ENCODE assay signal across 23 cellular contexts in the genomic region with DNA sequence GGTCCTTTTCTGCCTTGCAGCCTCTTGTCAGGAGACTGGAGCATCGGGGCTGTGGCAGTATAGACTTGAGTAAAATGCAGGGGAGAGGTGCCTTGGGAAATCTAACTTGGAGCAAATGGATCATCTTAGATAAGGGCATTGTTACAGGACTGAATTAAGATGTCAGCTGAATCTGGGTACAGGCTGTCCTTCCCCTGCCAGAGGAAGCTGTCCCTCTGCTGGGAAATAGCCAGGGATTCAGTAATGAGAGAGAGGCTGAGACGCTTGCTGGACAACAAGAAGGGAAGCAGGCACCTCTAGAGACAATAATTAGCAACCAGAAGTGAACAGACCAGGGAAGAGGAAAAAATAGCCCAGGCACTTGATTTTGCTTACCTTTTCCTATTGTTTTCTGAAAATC. TPM values are rescaled to one million over a fixed set of nuclear protein-coding genes. Genes with fewer than 3 reads are reported as not detected.
DNase-seq lines count a peak whose midpoint lies in the region; ATAC-seq and TF ChIP-seq lines count a peak whose summit lies in the region.
"Had no signal": no experiment of that assay in that cellular context is flagged by ENCODE, and none has a peak within 500 bp of the region (broad histone marks: within the 10 kb centered on the region; RNA-seq: fewer than 3 reads in every experiment).

No MANE protein-coding gene starts in this region.

- CTCF ChIA-PET in SK-N-SH (lab: Yijun Ruan, JAX): interaction anchor here (1.4 to 1.5 kb wide), 2 partner anchors 11 to 22 kb away, joined by 3 read pairs; no protein-coding TSS in a partner anchor

- H3K36me3 ChIP-seq in DOHH2 (ENCODE audit: control insufficient read depth, low read length) (peaks cover 27% of the 10 kb centered on the region), SK-N-SH (replicated peaks in 1 of 2; ENCODE audit: control insufficient read depth in 1 of 2, insufficient read depth in 2 of 2, low read length in 1 of 2) (no peaks in the 10 kb centered on the region), mesodermal cell (ENCODE audit: control insufficient read depth, insufficient read depth, low read length) (no peaks in the 10 kb centered on the region)
- H3K36me3 ChIP-seq: thoracic aorta had no signal

- H3K4me3 ChIP-seq in DOHH2 (ENCODE audit: low read length): peak overlapping the region; percentile 75
- no peak overlapping the region for H3K4me3 ChIP-seq in SK-N-SH (ENCODE audit: low read depth in 2 of 2, low read length in 1 of 2)
- H3K4me3 ChIP-seq in mesodermal cell (ENCODE audit: extremely low read depth, insufficient read depth, low read length, poor library complexity, severe bottlenecking): no peak overlapping the region
- H3K4me3 ChIP-seq: coronary artery, thoracic aorta had no signal

- no peak for DNase-seq in SK-N-SH
- no peak for DNase-seq in glutamatergic neuron
- no peak for DNase-seq in NCI-H2107 treated with DMSO at 0.1 percent for 48 hours (lab: John Stamatoyannopoulos, UW; ENCODE audit: unreplicated experiment)
- no peak for DNase-seq in middle frontal gyrus (ENCODE audit: extremely low spot score, low spot score)
- DNase-seq: activated CD8-positive, alpha-beta memory T cell treated with anti-CD3 and anti-CD28 coated beads, Interleukin-2, amount 50 U/mL, for 48 hours; activated naive CD8-positive, alpha-beta T cell treated with anti-CD3 and anti-CD28 coated beads for 36 hours; DMS 273 treated with DMSO at 0.1 percent for 48 hours; endodermal cell; GF-D8; left cardiac atrium; NCI-H1105; NCI-H2081 treated with DMSO at 0.1 percent for 48 hours; NCI-H510A; stimulated activated CD4-positive, alpha-beta T cell treated with anti-CD3 and anti-CD28 coated beads, Interleukin-2, amount 100 ng/mL, for 24 hours; T-helper 9 cell had no signal

- H3K9me3 Mint-ChIP-seq in glutamatergic neuron (ENCODE audit: unreplicated experiment): peaks cover 2% of the 10 kb centered on the region
- H3K9me3 Mint-ChIP-seq: activated naive CD8-positive, alpha-beta T cell treated with anti-CD3 and anti-CD28 coated beads for 36 hours; endodermal cell; stimulated activated memory B cell treated with anti-CD40 and anti-IgM and Interleukin-4, amounts not matched to agents 10 μg/mL and 1 μg/mL and 100 μg/mL, for 72 hours; WTC11 had no signal

- peak overlapping the region; percentile 97 for H3K27ac ChIP-seq in DOHH2 (ENCODE audit: low read depth, low read length)
- peak overlapping the region in 1 of 2 experiments; percentile 34; a peak in 1 of 4 replicates for H3K27ac ChIP-seq in SK-N-SH (ENCODE audit: low read depth in 2 of 2, low read length in 1 of 2)
- peak overlapping the region; percentile 36 for H3K27ac ChIP-seq in mesodermal cell (ENCODE audit: low read depth, low read length, severe bottlenecking)
- H3K27ac ChIP-seq: coronary artery, thoracic aorta had no signal

- H3K4me2 ChIP-seq in DOHH2 (ENCODE audit: low read length) (peak overlapping the region; percentile 92), SK-N-SH (no peak overlapping the region)

- no peaks in the 10 kb centered on the region for H4K20me1 ChIP-seq in DOHH2 (ENCODE audit: control insufficient read depth, insufficient read depth, low read depth, low read length)
- H4K20me1 ChIP-seq in SK-N-SH (ENCODE audit: insufficient read depth): no peaks in the 10 kb centered on the region

- peak overlapping the region; percentile 79 for H3K27ac Mint-ChIP-seq in glutamatergic neuron (ENCODE audit: unreplicated experiment)
- H3K27ac Mint-ChIP-seq: activated naive CD8-positive, alpha-beta T cell treated with anti-CD3 and anti-CD28 coated beads for 36 hours; endodermal cell; stimulated activated memory B cell treated with anti-CD40 and anti-IgM and Interleukin-4, amounts not matched to agents 10 μg/mL and 1 μg/mL and 100 μg/mL, for 72 hours; WTC11 had no signal

- H3K79me2 ChIP-seq in DOHH2 (ENCODE audit: control insufficient read depth, low read length): peaks cover 49% of the 10 kb centered on the region
- H3K79me2 ChIP-seq in SK-N-SH (ENCODE audit: insufficient read depth): no peaks in the 10 kb centered on the region

- H3K27me3 Mint-ChIP-seq in glutamatergic neuron (ENCODE audit: unreplicated experiment): peaks cover 6% of the 10 kb centered on the region
- H3K27me3 Mint-ChIP-seq: activated naive CD8-positive, alpha-beta T cell treated with anti-CD3 and anti-CD28 coated beads for 36 hours had no signal

- H3K27me3 ChIP-seq in DOHH2 (ENCODE audit: control insufficient read depth, low read length) (no peaks in the 10 kb centered on the region), SK-N-SH (ENCODE audit: insufficient read depth) (no peaks in the 10 kb centered on the region)

- H3K4me3 Mint-ChIP-seq in glutamatergic neuron (ENCODE audit: unreplicated experiment): no peak overlapping the region
- H3K4me3 Mint-ChIP-seq: activated naive CD8-positive, alpha-beta T cell treated with anti-CD3 and anti-CD28 coated beads for 36 hours; endodermal cell; stimulated activated memory B cell treated with anti-CD40 and anti-IgM and Interleukin-4, amounts not matched to agents 10 μg/mL and 1 μg/mL and 100 μg/mL, for 72 hours; WTC11 had no signal

- WGBS in SK-N-SH (ENCODE audit: low lambda C conversion rate): 74% methylated on average over 2 of the region's 2 CpGs
- 90 to 100% methylated on average over 1 of the region's 2 CpGs for WGBS in mesodermal cell (ENCODE audit: insufficient coverage in 2 of 2), 2 experiments

- ATAC-seq in HG03520 (IDR thresholded peaks at IDR 0.05; ENCODE audit: unreplicated experiment) (no peak), GM19467 (IDR thresholded peaks at IDR 0.05; ENCODE audit: unreplicated experiment) (no peak)
- ATAC-seq: stimulated activated memory B cell treated with anti-CD40 and anti-IgM and Interleukin-4, amounts not matched to agents 10 μg/mL and 1 μg/mL and 100 μg/mL, for 72 hours; WTC11 had no signal

- POLR2A ChIA-PET in SK-N-SH (lab: Yijun Ruan, JAX): no interaction called here

- no peaks in the 10 kb centered on the region for H3K9me2 ChIP-seq in DOHH2 (replicated peaks; ENCODE audit: control insufficient read depth, low read length)
- H3K9me2 ChIP-seq in SK-N-SH: no peaks in the 10 kb centered on the region

- H3K4me1 ChIP-seq in DOHH2 (ENCODE audit: control insufficient read depth, low read length) (peaks cover 99% of the 10 kb centered on the region), SK-N-SH (ENCODE audit: control insufficient read depth in 1 of 2, insufficient read depth in 2 of 2, low read depth in 1 of 2, low read length in 1 of 2) (peaks cover 0 to 26% of the 10 kb centered on the region in 2 experiments; a peak in 3 of 4 replicates), mesodermal cell (ENCODE audit: control insufficient read depth, insufficient read depth, low read length, poor library complexity, severe bottlenecking) (peaks cover 12% of the 10 kb centered on the region)

- H3K9me3 ChIP-seq in DOHH2 (ENCODE audit: control insufficient read depth, insufficient read depth, low read length) (no peaks in the 10 kb centered on the region), SK-N-SH (no peaks in the 10 kb centered on the region), mesodermal cell (ENCODE audit: control insufficient read depth, low read length) (no peaks in the 10 kb centered on the region)
- H3K9me3 ChIP-seq: thoracic aorta had no signal

- no peak overlapping the region for H2AFZ ChIP-seq in SK-N-SH (ENCODE audit: low read depth)

- H3F3A ChIP-seq in DOHH2 (ENCODE audit: control insufficient read depth, insufficient read depth): peaks cover 53% of the 10 kb centered on the region
- H3F3A ChIP-seq in SK-N-SH (replicated peaks; ENCODE audit: insufficient read depth): no peaks in the 10 kb centered on the region

- no peaks in the 10 kb centered on the region for H3K36me3 Mint-ChIP-seq in glutamatergic neuron (ENCODE audit: unreplicated experiment)
- H3K36me3 Mint-ChIP-seq: activated naive CD8-positive, alpha-beta T cell treated with anti-CD3 and anti-CD28 coated beads for 36 hours; stimulated activated memory B cell treated with anti-CD40 and anti-IgM and Interleukin-4, amounts not matched to agents 10 μg/mL and 1 μg/mL and 100 μg/mL, for 72 hours; WTC11 had no signal

- TF ChIP-seq EP300 in SK-N-SH (IDR thresholded peaks at IDR 0.05; ENCODE audit: borderline replicate concordance in 1 of 2, low read depth in 1 of 2, low read length in 1 of 2): no peak

- no peak overlapping the region for H3K9ac ChIP-seq in SK-N-SH

- no peak; the same call in 1 of the 2 replicates for TF ChIP-seq RAD21 in SK-N-SH (IDR thresholded peaks at IDR 0.05; ENCODE audit: low read length)

- H3K4me1 Mint-ChIP-seq in glutamatergic neuron (ENCODE audit: low read depth, unreplicated experiment): peaks cover 43% of the 10 kb centered on the region
- H3K4me1 Mint-ChIP-seq: activated naive CD8-positive, alpha-beta T cell treated with anti-CD3 and anti-CD28 coated beads for 36 hours; stimulated activated memory B cell treated with anti-CD40 and anti-IgM and Interleukin-4, amounts not matched to agents 10 μg/mL and 1 μg/mL and 100 μg/mL, for 72 hours had no signal

- TF ChIP-seq CTCF in DOHH2 (IDR thresholded peaks at IDR 0.05; ENCODE audit: low read depth, low read length, poor library complexity, severe bottlenecking) (no peak), SK-N-SH (IDR thresholded peaks at IDR 0.05) (no peak), glutamatergic neuron (IDR thresholded peaks at IDR 0.05; ENCODE audit: partially characterized antibody, unreplicated experiment) (no peak)

TF ChIP-seq in SK-N-SH, 30 proteins besides CTCF, POLR2A, EP300 and RAD21 (continues in another document):
- TF ChIP-seq FOXM1 (IDR thresholded peaks at IDR 0.05; ENCODE audit: low read depth): no peak
- TF ChIP-seq, protein P1, sequence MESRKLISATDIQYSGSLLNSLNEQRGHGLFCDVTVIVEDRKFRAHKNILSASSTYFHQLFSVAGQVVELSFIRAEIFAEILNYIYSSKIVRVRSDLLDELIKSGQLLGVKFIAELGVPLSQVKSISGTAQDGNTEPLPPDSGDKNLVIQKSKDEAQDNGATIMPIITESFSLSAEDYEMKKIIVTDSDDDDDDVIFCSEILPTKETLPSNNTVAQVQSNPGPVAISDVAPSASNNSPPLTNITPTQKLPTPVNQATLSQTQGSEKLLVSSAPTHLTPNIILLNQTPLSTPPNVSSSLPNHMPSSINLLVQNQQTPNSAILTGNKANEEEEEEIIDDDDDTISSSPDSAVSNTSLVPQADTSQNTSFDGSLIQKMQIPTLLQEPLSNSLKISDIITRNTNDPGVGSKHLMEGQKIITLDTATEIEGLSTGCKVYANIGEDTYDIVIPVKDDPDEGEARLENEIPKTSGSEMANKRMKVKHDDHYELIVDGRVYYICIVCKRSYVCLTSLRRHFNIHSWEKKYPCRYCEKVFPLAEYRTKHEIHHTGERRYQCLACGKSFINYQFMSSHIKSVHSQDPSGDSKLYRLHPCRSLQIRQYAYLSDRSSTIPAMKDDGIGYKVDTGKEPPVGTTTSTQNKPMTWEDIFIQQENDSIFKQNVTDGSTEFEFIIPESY (IDR thresholded peaks at IDR 0.05; ENCODE audit: borderline replicate concordance, low read depth): no peak

RNA-seq across cellular contexts. Expression of a gene that starts 20.7 kb away (rescaled TPM):
- polyA plus RNA-seq in SK-N-SH (2012; rRNA removed): 1.2 and 1.8 TPM in 2 replicates
- polyA plus RNA-seq in SK-N-SH (2012; cell fraction: cytosol; rRNA removed): 1.6 and 1.7 TPM in 2 replicates
- polyA plus RNA-seq in SK-N-SH (2012; cell fraction: nucleus; rRNA removed): 2.2 and 3.3 TPM in 2 replicates
- 169 TPM for total RNA-seq in glutamatergic neuron (ENCODE audit: unreplicated experiment)
- 7.4 TPM for polyA plus RNA-seq in mesodermal cell (2013, experiment 1 of 2)
- polyA plus RNA-seq in mesodermal cell (2013, experiment 2 of 2): 4.7 TPM
